In the genomic region with DNA sequence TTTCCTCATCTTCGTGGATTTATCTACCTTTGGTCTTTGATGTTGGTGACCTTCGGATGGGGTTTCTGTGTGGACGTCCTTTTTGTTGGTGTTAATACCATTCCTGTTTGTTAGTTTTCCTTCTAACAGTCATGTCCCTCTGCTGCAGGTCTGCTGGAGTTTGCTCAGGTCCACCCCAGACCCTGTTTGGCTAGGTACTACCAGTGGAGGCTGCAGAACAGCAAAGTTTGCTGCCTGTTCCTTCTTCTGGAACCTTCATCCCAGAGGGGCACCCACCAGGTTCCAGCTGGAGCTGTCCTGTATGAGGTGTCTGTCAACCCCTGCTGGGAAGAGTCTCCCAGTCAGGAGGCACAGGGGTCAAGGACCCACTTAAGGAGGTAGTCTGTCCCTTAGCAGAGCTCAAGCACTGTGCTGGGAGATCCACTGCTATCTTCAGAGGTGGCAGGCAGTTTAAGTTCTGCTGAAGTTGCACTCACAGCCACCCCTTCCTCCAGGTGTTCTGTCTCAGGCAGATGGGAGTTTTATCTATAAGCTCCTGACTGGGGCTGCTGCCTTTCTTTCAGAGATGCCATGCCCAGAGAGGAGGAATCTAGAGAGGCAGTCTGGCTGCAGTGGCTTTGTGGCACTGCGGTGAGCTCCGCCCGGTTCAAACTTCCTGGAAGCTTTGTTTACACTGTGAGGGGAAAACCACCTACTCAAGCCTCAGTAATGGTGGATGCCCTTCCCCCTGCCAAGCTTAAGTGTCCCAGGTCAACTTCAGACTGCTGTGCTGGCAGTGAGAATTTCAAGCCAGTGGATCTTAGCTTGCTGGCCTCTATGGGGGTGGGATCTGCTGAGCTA, we compare ENCODE assay signal across 8 cellular contexts. TPM values are rescaled to one million over a fixed set of nuclear protein-coding genes. Genes with fewer than 3 reads are reported as not detected.
DNase-seq lines count a peak whose midpoint lies in the region; ATAC-seq and TF ChIP-seq lines count a peak whose summit lies in the region.
"Not testable (repeated sequence)": the region's sequence is repeated elsewhere in the genome, so short reads cannot be mapped to it uniquely, and the experiment has no call there.

No MANE protein-coding gene starts in this region.

- H4K20me1 ChIP-seq in MM.1S (ENCODE audit: insufficient read depth, low read length), result not testable (repeated sequence)

- H3K4me3 Mint-ChIP-seq in CD8-positive, alpha-beta memory T cell, result peak overlapping the region in 6 of 7 donors; percentile 17 to 81 (median 72)
- H3K4me3 Mint-ChIP-seq in T-helper 1 cell treated with Interleukin-12 subunit alpha and Interleukin-12 subunit beta and Interleukin-4 antibody, amounts not matched to agents 30 μg/mL and 1 μg/mL, for 36 hours, result peak overlapping the region; percentile 26
- peak overlapping the region; percentile 33 for H3K4me3 Mint-ChIP-seq in activated CD4-positive, alpha-beta memory T cell treated with anti-CD3 and anti-CD28 coated beads, Interleukin-2, amount 10 ng/mL, durations not matched to agents 7 days and 5 days
- H3K4me3 Mint-ChIP-seq in activated T-helper 17 cell treated with anti-CD3 and anti-CD28 coated beads, Interleukin-2, amount 50 U/mL, for 72 hours, result peak overlapping the region; percentile 51
- H3K4me3 Mint-ChIP-seq in naive thymus-derived CD8-positive, alpha-beta T cell, result peak overlapping the region; percentile 40 to 80 (median 68)
- not testable (repeated sequence) for H3K4me3 Mint-ChIP-seq in stimulated activated effector memory CD8-positive, alpha-beta T cell treated with anti-CD3 and anti-CD28 coated beads, Interleukin-12 subunit alpha, Interleukin-12 subunit beta, amount 100 ng/mL, for 72 hours

- CTCF ChIA-PET in CD8-positive, alpha-beta memory T cell (lab: Charles Lee), result interaction anchor here (1.2 kb wide), 2 partner anchors 9 to 41 kb away, joined by 3 read pairs; partner anchors contain the start of gene TMEM106B
- CTCF ChIA-PET in activated CD4-positive, alpha-beta memory T cell treated with anti-CD3 and anti-CD28 coated beads, Interleukin-2, amount 10 ng/mL, durations not matched to agents 7 days and 5 days (lab: Charles Lee), result interaction anchor here (1.1 to 1.2 kb wide), 2 partner anchors 19 to 41 kb away, joined by 3 to 5 read pairs; partner anchors contain the start of gene TMEM106B

- H3K9ac ChIP-seq in MM.1S (ENCODE audit: low read length), result not testable (repeated sequence)

- not testable (repeated sequence) for H3K9me2 ChIP-seq in MM.1S (replicated peaks; ENCODE audit: insufficient read depth, low read length)

- H3K27me3 ChIP-seq in CD8-positive, alpha-beta memory T cell (ENCODE audit: insufficient read depth, low read length, poor library complexity, severe bottlenecking); MM.1S (replicated peaks; ENCODE audit: insufficient read depth, low read length): not testable (repeated sequence)

- peaks cover 17% of the 10 kb centered on the region for H3K4me1 ChIP-seq in CD8-positive, alpha-beta memory T cell (ENCODE audit: insufficient read depth, low read length)
- H3K4me1 ChIP-seq in MM.1S (ENCODE audit: low read length), result peaks cover 11% of the 10 kb centered on the region

- H3F3A ChIP-seq in MM.1S (ENCODE audit: insufficient read depth, low read length), result not testable (repeated sequence)

- not testable (repeated sequence) for H3K36me3 ChIP-seq in CD8-positive, alpha-beta memory T cell (ENCODE audit: insufficient read depth, low read length); MM.1S (replicated peaks; ENCODE audit: insufficient read depth, low read length)

- peaks cover 22 to 32% (median 27%) of the 10 kb centered on the region in 3 donors for H3K4me1 Mint-ChIP-seq in CD8-positive, alpha-beta memory T cell
- H3K4me1 Mint-ChIP-seq in T-helper 1 cell treated with Interleukin-12 subunit alpha and Interleukin-12 subunit beta and Interleukin-4 antibody, amounts not matched to agents 30 μg/mL and 1 μg/mL, for 36 hours (ENCODE audit: low read depth), result peaks cover 22% of the 10 kb centered on the region
- peaks cover 28% of the 10 kb centered on the region for H3K4me1 Mint-ChIP-seq in activated CD4-positive, alpha-beta memory T cell treated with anti-CD3 and anti-CD28 coated beads, Interleukin-2, amount 10 ng/mL, durations not matched to agents 7 days and 5 days
- H3K4me1 Mint-ChIP-seq in activated T-helper 17 cell treated with anti-CD3 and anti-CD28 coated beads, Interleukin-2, amount 50 U/mL, for 72 hours, result not testable (repeated sequence)
- H3K4me1 Mint-ChIP-seq in naive thymus-derived CD8-positive, alpha-beta T cell, result peaks cover 9 to 29% (median 28%) of the 10 kb centered on the region in 4 donors
- peaks cover 19% of the 10 kb centered on the region for H3K4me1 Mint-ChIP-seq in stimulated activated effector memory CD8-positive, alpha-beta T cell treated with anti-CD3 and anti-CD28 coated beads, Interleukin-12 subunit alpha, Interleukin-12 subunit beta, amount 100 ng/mL, for 72 hours

- H3K9me3 Mint-ChIP-seq in CD8-positive, alpha-beta memory T cell, result peaks cover 12 to 50% (median 40%) of the 10 kb centered on the region in 5 donors
- H3K9me3 Mint-ChIP-seq in T-helper 1 cell treated with Interleukin-12 subunit alpha and Interleukin-12 subunit beta and Interleukin-4 antibody, amounts not matched to agents 30 μg/mL and 1 μg/mL, for 36 hours, result peaks cover 53% of the 10 kb centered on the region
- H3K9me3 Mint-ChIP-seq in activated CD4-positive, alpha-beta memory T cell treated with anti-CD3 and anti-CD28 coated beads, Interleukin-2, amount 10 ng/mL, durations not matched to agents 7 days and 5 days, result peaks cover 37% of the 10 kb centered on the region
- H3K9me3 Mint-ChIP-seq in activated T-helper 17 cell treated with anti-CD3 and anti-CD28 coated beads, Interleukin-2, amount 50 U/mL, for 72 hours, result peaks cover 22% of the 10 kb centered on the region
- peaks cover 8 to 61% (median 34%) of the 10 kb centered on the region in 9 donors for H3K9me3 Mint-ChIP-seq in naive thymus-derived CD8-positive, alpha-beta T cell
- H3K9me3 Mint-ChIP-seq in stimulated activated effector memory CD8-positive, alpha-beta T cell treated with anti-CD3 and anti-CD28 coated beads, Interleukin-12 subunit alpha, Interleukin-12 subunit beta, amount 100 ng/mL, for 72 hours, result peaks cover 13% of the 10 kb centered on the region

- peak overlapping the region in 7 of 8 donors; percentile 21 to 84 (median 81) for H3K27ac Mint-ChIP-seq in CD8-positive, alpha-beta memory T cell
- H3K27ac Mint-ChIP-seq in T-helper 1 cell treated with Interleukin-12 subunit alpha and Interleukin-12 subunit beta and Interleukin-4 antibody, amounts not matched to agents 30 μg/mL and 1 μg/mL, for 36 hours, result peak overlapping the region; percentile 61
- peak overlapping the region; percentile 73 for H3K27ac Mint-ChIP-seq in activated CD4-positive, alpha-beta memory T cell treated with anti-CD3 and anti-CD28 coated beads, Interleukin-2, amount 10 ng/mL, durations not matched to agents 7 days and 5 days
- H3K27ac Mint-ChIP-seq in activated T-helper 17 cell treated with anti-CD3 and anti-CD28 coated beads, Interleukin-2, amount 50 U/mL, for 72 hours, result peak overlapping the region; percentile 52
- H3K27ac Mint-ChIP-seq in naive thymus-derived CD8-positive, alpha-beta T cell, result peak overlapping the region; percentile 53 to 95 (median 88)
- H3K27ac Mint-ChIP-seq in stimulated activated effector memory CD8-positive, alpha-beta T cell treated with anti-CD3 and anti-CD28 coated beads, Interleukin-12 subunit alpha, Interleukin-12 subunit beta, amount 100 ng/mL, for 72 hours, result peak overlapping the region; percentile 40

- H3K36me3 Mint-ChIP-seq in CD8-positive, alpha-beta memory T cell, result peaks cover 2 to 55% (median 5%) of the 10 kb centered on the region in 3 donors
- H3K36me3 Mint-ChIP-seq in T-helper 1 cell treated with Interleukin-12 subunit alpha and Interleukin-12 subunit beta and Interleukin-4 antibody, amounts not matched to agents 30 μg/mL and 1 μg/mL, for 36 hours (ENCODE audit: low read depth), result peaks cover 33% of the 10 kb centered on the region
- peaks cover 43% of the 10 kb centered on the region for H3K36me3 Mint-ChIP-seq in activated CD4-positive, alpha-beta memory T cell treated with anti-CD3 and anti-CD28 coated beads, Interleukin-2, amount 10 ng/mL, durations not matched to agents 7 days and 5 days (ENCODE audit: low read depth)
- not testable (repeated sequence) for H3K36me3 Mint-ChIP-seq in activated T-helper 17 cell treated with anti-CD3 and anti-CD28 coated beads, Interleukin-2, amount 50 U/mL, for 72 hours (ENCODE audit: low read depth); stimulated activated effector memory CD8-positive, alpha-beta T cell treated with anti-CD3 and anti-CD28 coated beads, Interleukin-12 subunit alpha, Interleukin-12 subunit beta, amount 100 ng/mL, for 72 hours
- H3K36me3 Mint-ChIP-seq in naive thymus-derived CD8-positive, alpha-beta T cell, result peaks cover 2 to 60% (median 40%) of the 10 kb centered on the region in 3 donors

- TF ChIP-seq CTCF in MM.1S (IDR thresholded peaks at IDR 0.05; ENCODE audit: low read length), result not testable (repeated sequence)

- H3K27ac ChIP-seq in CD8-positive, alpha-beta memory T cell (ENCODE audit: low read depth, low read length), result not testable (repeated sequence)
- peak overlapping the region; percentile 61; the same call in 1 of the 2 replicates for H3K27ac ChIP-seq in MM.1S (ENCODE audit: low read length)

- H3K9me3 ChIP-seq in CD8-positive, alpha-beta memory T cell (ENCODE audit: low read length); MM.1S (replicated peaks; ENCODE audit: insufficient read depth, low read length): not testable (repeated sequence)

- ATAC-seq in activated T-helper 17 cell treated with anti-CD3 and anti-CD28 coated beads, Interleukin-2, amount 50 U/mL, for 72 hours (replicated peaks), result peak; percentile 86
- ATAC-seq in naive thymus-derived CD8-positive, alpha-beta T cell, result peak; percentile 89 to 96
- ATAC-seq in stimulated activated effector memory CD8-positive, alpha-beta T cell treated with anti-CD3 and anti-CD28 coated beads, Interleukin-12 subunit alpha, Interleukin-12 subunit beta, amount 100 ng/mL, for 72 hours, result peak; percentile 70

- H3K27me3 Mint-ChIP-seq in CD8-positive, alpha-beta memory T cell, result peaks cover 11 to 24% of the 10 kb centered on the region in 2 donors
- H3K27me3 Mint-ChIP-seq in T-helper 1 cell treated with Interleukin-12 subunit alpha and Interleukin-12 subunit beta and Interleukin-4 antibody, amounts not matched to agents 30 μg/mL and 1 μg/mL, for 36 hours (ENCODE audit: low read depth), result peaks cover 30% of the 10 kb centered on the region
- not testable (repeated sequence) for H3K27me3 Mint-ChIP-seq in activated CD4-positive, alpha-beta memory T cell treated with anti-CD3 and anti-CD28 coated beads, Interleukin-2, amount 10 ng/mL, durations not matched to agents 7 days and 5 days; activated T-helper 17 cell treated with anti-CD3 and anti-CD28 coated beads, Interleukin-2, amount 50 U/mL, for 72 hours; naive thymus-derived CD8-positive, alpha-beta T cell

- H3K4me3 ChIP-seq in CD8-positive, alpha-beta memory T cell (ENCODE audit: low read length), result peak overlapping the region; percentile 0
- H3K4me3 ChIP-seq in MM.1S (ENCODE audit: low read length), result not testable (repeated sequence)

- peak overlapping the region; percentile 46; the same call in 1 of the 2 replicates for H3K4me2 ChIP-seq in MM.1S (ENCODE audit: low read depth, low read length)

- H3K79me2 ChIP-seq in MM.1S (ENCODE audit: low read length), result not testable (repeated sequence)

- DNase-seq in CD8-positive, alpha-beta memory T cell, result peak; percentile 5 to 56 (median 44)
- peak; percentile 83 for DNase-seq in MM.1S
- DNase-seq in activated CD4-positive, alpha-beta memory T cell treated with anti-CD3 and anti-CD28 coated beads, Interleukin-2, amount 10 ng/mL, durations not matched to agents 7 days and 5 days, result peak; percentile 78
- peak; percentile 58 for DNase-seq in central memory CD4-positive, alpha-beta T cell
- peak in 9 of 10 donors; percentile 12 to 67 (median 41) for DNase-seq in naive thymus-derived CD8-positive, alpha-beta T cell
- DNase-seq in stimulated activated effector memory CD8-positive, alpha-beta T cell treated with anti-CD3 and anti-CD28 coated beads, Interleukin-12 subunit alpha, Interleukin-12 subunit beta, amount 100 ng/mL, for 72 hours (ENCODE audit: low spot score in 2 of 2), result peak in 1 of 2 donors; percentile 53

- POLR2A ChIA-PET in CD8-positive, alpha-beta memory T cell (lab: Charles Lee), result interaction anchor here (0.9 kb wide), 3 partner anchors 41 to 88 kb away, joined by 3 read pairs; partner anchors contain the start of gene TMEM106B
- POLR2A ChIA-PET in activated CD4-positive, alpha-beta memory T cell treated with anti-CD3 and anti-CD28 coated beads, Interleukin-2, amount 10 ng/mL, durations not matched to agents 7 days and 5 days (lab: Charles Lee), result interaction anchor here (0.7 to 3.8 kb wide), 3 partner anchors 38 to 88 kb away, joined by 3 to 23 read pairs (median 3); partner anchors contain the start of gene TMEM106B
- POLR2A ChIA-PET in naive thymus-derived CD8-positive, alpha-beta T cell (lab: Charles Lee), result interaction anchor here (1.1 to 2.5 kb wide), 2 partner anchors 9 to 41 kb away, joined by 8 to 28 read pairs; partner anchors contain the start of gene TMEM106B

- peak overlapping the region; percentile 70 for H2AFZ ChIP-seq in MM.1S (ENCODE audit: low read length)

RNA-seq across cellular contexts. Expression of gene TMEM106B, which starts 40.9 kb away (rescaled TPM):
- total RNA-seq in CD8-positive, alpha-beta memory T cell, result 10 to 100 TPM; 26.8 to 27.3 TPM
- 32.7 TPM for polyA plus RNA-seq in CD8-positive, alpha-beta memory T cell
- total RNA-seq in activated CD4-positive, alpha-beta memory T cell treated with anti-CD3 and anti-CD28 coated beads, Interleukin-2, amount 10 ng/mL, durations not matched to agents 7 days and 5 days, result 10 to 100 TPM; 29.0 to 31.2 TPM
- total RNA-seq in activated T-helper 17 cell treated with anti-CD3 and anti-CD28 coated beads, Interleukin-2, amount 50 U/mL, for 72 hours, result 10 to 100 TPM; 17.3 to 22.8 TPM
- 10 to 100 TPM; 49.3 to 57.6 TPM for total RNA-seq in naive thymus-derived CD8-positive, alpha-beta T cell
- polyA plus RNA-seq in naive thymus-derived CD8-positive, alpha-beta T cell, result 10 to 100 TPM; 40.9 to 45.6 (median 44.1) TPM
